In the genomic region with DNA sequence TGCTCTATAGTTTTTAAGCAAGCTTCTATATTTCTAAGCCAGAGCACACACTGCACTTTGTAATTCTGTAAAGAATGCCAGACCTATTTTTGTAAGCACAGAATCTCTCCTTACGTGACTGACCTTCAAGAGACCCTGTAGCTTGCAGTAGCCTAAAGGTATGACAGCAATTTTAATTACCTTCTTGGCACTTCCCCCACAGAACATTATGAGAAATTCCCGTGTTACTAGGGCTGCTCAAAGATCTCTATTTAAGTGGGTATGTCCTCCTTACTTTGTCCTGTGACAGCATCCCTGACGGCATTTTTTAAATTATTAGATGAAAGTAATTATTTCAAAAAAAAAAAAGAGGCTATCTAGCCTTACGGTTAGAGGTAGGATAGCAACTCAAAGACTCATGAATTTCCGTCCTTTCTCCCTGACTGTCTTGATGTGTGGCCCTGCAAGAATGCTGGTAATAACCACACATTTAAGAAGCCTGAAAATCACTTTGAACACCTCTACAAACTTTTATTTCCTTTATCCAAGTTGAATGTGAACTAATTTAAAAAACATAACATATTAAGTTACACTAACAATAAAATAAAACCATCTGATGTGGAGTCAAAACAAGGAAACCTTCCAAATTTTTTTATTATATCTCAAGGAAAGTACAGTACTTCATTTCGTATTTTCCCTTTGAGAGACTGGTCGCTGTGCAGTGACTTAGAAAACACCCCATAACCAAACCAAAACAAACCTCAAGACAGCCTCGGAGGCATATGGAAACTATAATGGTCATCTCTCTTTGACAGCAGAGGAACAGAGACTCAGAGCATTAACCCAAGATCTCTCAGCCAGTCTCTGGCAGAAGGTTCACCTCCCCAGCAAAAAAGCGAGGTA, we compare ENCODE assay signal across 17 cellular contexts. TPM values are rescaled to one million over a fixed set of nuclear protein-coding genes. Genes with fewer than 3 reads are reported as not detected.
DNase-seq lines count a peak whose midpoint lies in the region; ATAC-seq and TF ChIP-seq lines count a peak whose summit lies in the region.
"Had no signal": no experiment of that assay in that cellular context is flagged by ENCODE, and none has a peak within 500 bp of the region (broad histone marks: within the 10 kb centered on the region; RNA-seq: fewer than 3 reads in every experiment).

No MANE protein-coding gene starts in this region.

- H3K9me2 ChIP-seq in GM23248 (ENCODE audit: insufficient read depth), result no peaks in the 10 kb centered on the region

- no peak for TF ChIP-seq CTCF in AG10803 (conservative IDR thresholded peaks at IDR 0.05; ENCODE audit: low read length)
- no peak for TF ChIP-seq CTCF in astrocyte of the spinal cord (IDR thresholded peaks at IDR 0.05; ENCODE audit: low read depth, low read length)
- TF ChIP-seq CTCF in mesothelial cell of epicardium (IDR thresholded peaks at IDR 0.05; ENCODE audit: unreplicated experiment), result no peak

- no peaks in the 10 kb centered on the region for H3F3A ChIP-seq in GM23248 (ENCODE audit: insufficient read depth)

- no peak overlapping the region for H3K9ac ChIP-seq in GM23248

- H3K27me3 ChIP-seq in GM23248 (replicated peaks; ENCODE audit: insufficient read depth), result no peaks in the 10 kb centered on the region
- H3K27me3 ChIP-seq: testis had no signal

- H2AFZ ChIP-seq in GM23248, result no peak overlapping the region

- ATAC-seq in GM19397 (IDR thresholded peaks at IDR 0.05; ENCODE audit: unreplicated experiment), result no peak

- H3K27ac Mint-ChIP-seq in mesothelial cell of epicardium, result peak overlapping the region; percentile 85
- H3K27ac Mint-ChIP-seq in activated naive CD8-positive, alpha-beta T cell treated with anti-CD3 and anti-CD28 coated beads for 36 hours, result no peak overlapping the region
- H3K27ac Mint-ChIP-seq: activated naive CD8-positive, alpha-beta T cell had no signal

- no peaks in the 10 kb centered on the region for H3K27me3 Mint-ChIP-seq in mesothelial cell of epicardium (ENCODE audit: low read depth)
- peaks cover 5% of the 10 kb centered on the region for H3K27me3 Mint-ChIP-seq in activated naive CD8-positive, alpha-beta T cell treated with anti-CD3 and anti-CD28 coated beads for 36 hours

- no peak overlapping the region for H3K4me2 ChIP-seq in GM23248 (ENCODE audit: unreplicated experiment)

- H3K36me3 Mint-ChIP-seq in mesothelial cell of epicardium, result peaks cover 3% of the 10 kb centered on the region
- peaks cover 1% of the 10 kb centered on the region for H3K36me3 Mint-ChIP-seq in activated naive CD8-positive, alpha-beta T cell treated with anti-CD3 and anti-CD28 coated beads for 36 hours
- H3K36me3 Mint-ChIP-seq: activated naive CD8-positive, alpha-beta T cell had no signal

- 47 to 66% methylated on average over 9 of the region's 9 CpGs for WGBS in GM23248 (ENCODE audit: low coverage in 1 of 2, low lambda C conversion rate in 2 of 2, missing lambda C conversion rate in 2 of 2), 2 experiments

- peaks cover 3% of the 10 kb centered on the region for H3K9me3 Mint-ChIP-seq in mesothelial cell of epicardium
- H3K9me3 Mint-ChIP-seq in activated naive CD8-positive, alpha-beta T cell treated with anti-CD3 and anti-CD28 coated beads for 36 hours, result peaks cover 2% of the 10 kb centered on the region

- no peaks in the 10 kb centered on the region for H3K36me3 ChIP-seq in GM23248 (ENCODE audit: low read depth)

- peak; percentile 54 for DNase-seq in AG10803 (ENCODE audit: low read depth)
- DNase-seq in GM23248, result peak; percentile 14
- DNase-seq in astrocyte of the spinal cord (ENCODE audit: low read depth, low spot score), result peak; percentile 28
- DNase-seq in mesothelial cell of epicardium (ENCODE audit: low spot score in 2 of 2, unreplicated experiment in 2 of 2), result no peak
- no peak for DNase-seq in effector CD4-positive, alpha-beta T cell
- no peak for DNase-seq in activated naive CD8-positive, alpha-beta T cell treated with anti-CD3 and anti-CD28 coated beads for 36 hours
- no peak for DNase-seq in NCI-H2227 treated with DMSO at 0.1 percent for 48 hours (lab: John Stamatoyannopoulos, UW)
- DNase-seq: activated CD4-positive, alpha-beta T cell treated with anti-CD3 and anti-CD28 coated beads for 48 hours; erythroblast; NCI-H1092; NCI-H2171 treated with DMSO at 0.1 percent for 48 hours; posterior cingulate gyrus; SHP77; T-helper 9 cell; testis had no signal

- peaks cover 49% of the 10 kb centered on the region for H3K4me1 Mint-ChIP-seq in mesothelial cell of epicardium
- peaks cover 4% of the 10 kb centered on the region for H3K4me1 Mint-ChIP-seq in activated naive CD8-positive, alpha-beta T cell treated with anti-CD3 and anti-CD28 coated beads for 36 hours

- H3K79me2 ChIP-seq in GM23248 (ENCODE audit: insufficient read depth), result no peaks in the 10 kb centered on the region

- no peak overlapping the region for H3K4me3 Mint-ChIP-seq in mesothelial cell of epicardium
- no peak overlapping the region for H3K4me3 Mint-ChIP-seq in activated naive CD8-positive, alpha-beta T cell treated with anti-CD3 and anti-CD28 coated beads for 36 hours
- H3K4me3 Mint-ChIP-seq: activated naive CD8-positive, alpha-beta T cell had no signal

- peaks cover 21% of the 10 kb centered on the region for H3K4me1 ChIP-seq in GM23248 (ENCODE audit: insufficient read depth)
- H3K4me1 ChIP-seq: testis had no signal

- in situ Hi-C loops in GM23248 (cut with MboI) (no loop called here), astrocyte of the spinal cord (cut with HindIII; ENCODE audit: low sequenced_read_pairs) (no loop called here)

- no peaks in the 10 kb centered on the region for H4K20me1 ChIP-seq in GM23248 (ENCODE audit: insufficient read depth)

- no peaks in the 10 kb centered on the region for H3K9me3 ChIP-seq in GM23248 (ENCODE audit: low read depth)
- H3K9me3 ChIP-seq: testis had no signal

- no peak overlapping the region for H3K27ac ChIP-seq in GM23248
- H3K27ac ChIP-seq: testis had no signal

- H3K4me3 ChIP-seq in AG10803 (ENCODE audit: low read length) (no peak overlapping the region), GM23248 (no peak overlapping the region), astrocyte of the spinal cord (ENCODE audit: low read depth, low read length) (no peak overlapping the region)
- H3K4me3 ChIP-seq: testis had no signal

RNA-seq across cellular contexts. Expression of gene THUMPD2, which starts 54.9 kb away (rescaled TPM):
- total RNA-seq in GM23248 (2014; rRNA removed; shearing (Covaris generic)), result 5.6 and 13.9 TPM in 2 replicates
- polyA plus RNA-seq in GM23248 (2016; fragmentation: Nextera tagmentation; extraction: Ambion mirVana), result 4.1 and 5.8 TPM in 2 replicates
- total RNA-seq in mesothelial cell of epicardium, result 13.8 to 17.7 TPM (median 17.3 TPM) in 3 replicates
- 10 to 100 TPM; 18.8 to 21.9 TPM for total RNA-seq in activated naive CD8-positive, alpha-beta T cell treated with anti-CD3 and anti-CD28 coated beads for 36 hours

RNA-seq across cellular contexts. Expression of gene TMEM178A, which starts 58.5 kb away (rescaled TPM):
- total RNA-seq in GM23248 (2014; rRNA removed; shearing (Covaris generic)), result 0.32 TPM in 1 of 2 replicates, not detected in the other
- 0.23 TPM in 1 of 2 replicates, not detected in the other for polyA plus RNA-seq in GM23248 (2016; fragmentation: Nextera tagmentation; extraction: Ambion mirVana)
- total RNA-seq in mesothelial cell of epicardium, result 11.9 to 14.9 TPM (median 13.1 TPM) in 3 replicates
- under 1 TPM; 0.16 TPM for total RNA-seq in activated naive CD8-positive, alpha-beta T cell treated with anti-CD3 and anti-CD28 coated beads for 36 hours

Comparison
In these comparisons a context has a peak if more than half of its experiments do, and no peak if none do; other contexts are left out.
1. DNase-seq: peak in AG10803 (single experiment), GM23248 (single experiment) and astrocyte of the spinal cord (single experiment); none in mesothelial cell of epicardium (0 of 2), effector CD4-positive, alpha-beta T cell (single experiment), activated naive CD8-positive, alpha-beta T cell treated with anti-CD3 and anti-CD28 coated beads for 36 hours (single experiment) and NCI-H2227 treated with DMSO at 0.1 percent for 48 hours (single experiment).